In the genomic region with DNA sequence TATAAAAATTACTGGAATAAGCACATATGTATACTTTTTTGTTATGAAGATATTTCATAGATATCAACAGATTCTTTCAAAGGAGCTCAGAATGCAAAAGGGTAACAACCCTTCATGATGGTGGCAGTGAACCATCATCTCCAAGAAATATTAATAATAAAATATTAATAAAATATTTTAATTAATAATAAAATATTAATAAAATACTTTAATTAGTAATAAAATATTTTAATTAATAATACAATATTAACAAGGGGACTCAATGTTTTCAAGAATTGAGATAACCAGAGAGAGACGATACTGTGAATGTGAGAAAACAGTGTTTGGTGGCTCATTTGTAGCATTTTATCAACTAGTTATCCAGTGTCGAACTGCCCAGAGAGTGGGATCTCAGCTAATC, we compare ENCODE assay signal across 15 cellular contexts.
"Had no signal": no experiment of that assay in that cellular context is flagged by ENCODE, and none has a peak within 500 bp of the region (broad histone marks: within the 10 kb centered on the region; RNA-seq: fewer than 3 reads in every experiment).

No MANE protein-coding gene starts in this region.

- H3K27ac ChIP-seq: parathyroid adenoma, sigmoid colon, thoracic aorta, upper lobe of right lung had no signal

- H3K27ac Mint-ChIP-seq: activated CD4-positive, alpha-beta memory T cell treated with anti-CD3 and anti-CD28 coated beads for 36 hours; activated T-helper 17 cell treated with anti-CD3 and anti-CD28 coated beads, Interleukin-2, amount 50 U/mL, for 72 hours; brain; natural killer cell; stimulated activated naive B cell treated with anti-CD40 and anti-IgM and Interleukin-4, amounts not matched to agents 10 μg/mL and 1 μg/mL and 100 μg/mL, for 72 hours had no signal

- H3K4me1 ChIP-seq: parathyroid adenoma, upper lobe of right lung had no signal

- H2AFZ ChIP-seq: parathyroid adenoma had no signal

- ATAC-seq: left cardiac atrium, natural killer cell, upper lobe of right lung had no signal

- H3K9me3 ChIP-seq: sigmoid colon, thoracic aorta, upper lobe of right lung had no signal

- H3K9ac ChIP-seq: parathyroid adenoma had no signal

- H3K36me3 Mint-ChIP-seq: activated CD4-positive, alpha-beta memory T cell treated with anti-CD3 and anti-CD28 coated beads for 36 hours; brain; natural killer cell; stimulated activated naive B cell treated with anti-CD40 and anti-IgM and Interleukin-4, amounts not matched to agents 10 μg/mL and 1 μg/mL and 100 μg/mL, for 72 hours had no signal

- H3K27me3 ChIP-seq: sigmoid colon, upper lobe of right lung had no signal

- H3K4me3 ChIP-seq: sigmoid colon, thoracic aorta, upper lobe of right lung had no signal

- H3K9me3 Mint-ChIP-seq: activated CD4-positive, alpha-beta memory T cell treated with anti-CD3 and anti-CD28 coated beads for 36 hours; activated T-helper 17 cell treated with anti-CD3 and anti-CD28 coated beads, Interleukin-2, amount 50 U/mL, for 72 hours; central memory CD8-positive, alpha-beta T cell; natural killer cell; stimulated activated naive B cell treated with anti-CD40 and anti-IgM and Interleukin-4, amounts not matched to agents 10 μg/mL and 1 μg/mL and 100 μg/mL, for 72 hours had no signal

- DNase-seq: activated CD4-positive, alpha-beta T cell treated with anti-CD3 and anti-CD28 coated beads for 4 hours; activated naive CD4-positive, alpha-beta T cell; activated T-cell treated with anti-CD3 and anti-CD28 coated beads, Interleukin-2, amount 50 U/mL, for 1 hour; cortex of kidney; left cardiac atrium; natural killer cell; sigmoid colon; stimulated activated naive B cell treated with anti-CD40 and anti-IgM and Interleukin-4, amounts not matched to agents 10 μg/mL and 1 μg/mL and 100 μg/mL, for 72 hours; upper lobe of right lung had no signal

- H3K79me2 ChIP-seq: parathyroid adenoma had no signal

- H3K36me3 ChIP-seq: sigmoid colon, thoracic aorta, upper lobe of right lung had no signal
